18 cellular contexts compared by ENCODE assay signal in the genomic region with DNA sequence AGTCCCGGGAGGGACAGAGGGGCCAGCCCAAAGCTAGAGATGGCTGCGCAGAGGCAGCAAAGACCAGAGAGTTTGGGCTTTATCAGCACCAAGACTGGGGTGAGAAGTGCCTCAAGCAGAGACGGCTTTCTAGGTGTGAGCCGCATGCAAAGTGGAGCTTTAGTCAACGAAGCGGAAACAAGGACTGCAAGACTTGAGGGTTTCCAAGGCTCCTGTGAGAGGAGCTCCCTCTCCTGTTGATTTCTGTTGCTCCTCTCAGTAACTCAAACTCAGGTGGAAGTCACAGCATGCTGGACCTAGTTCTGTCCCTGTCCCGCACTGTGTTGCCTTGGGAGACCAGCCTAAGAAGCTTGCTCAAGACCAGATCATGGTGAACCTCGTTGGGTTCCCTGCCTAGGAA.
DNase-seq lines count a peak whose midpoint lies in the region; ATAC-seq, FAIRE-seq and TF ChIP-seq lines count a peak whose summit lies in the region.
"Had no signal": no experiment of that assay in that cellular context is flagged by ENCODE, and none has a peak within 500 bp of the region (broad histone marks: within the 10 kb centered on the region; RNA-seq: fewer than 3 reads in every experiment).

No MANE protein-coding gene starts in this region.

- no peaks in the 10 kb centered on the region for H3K9me3 Mint-ChIP-seq in activated naive CD8-positive, alpha-beta T cell treated with anti-CD3 and anti-CD28 coated beads, Interleukin-2, amount 10 ng/mL, durations not matched to agents 7 days and 5 days
- no peaks in the 10 kb centered on the region for H3K9me3 Mint-ChIP-seq in activated naive CD8-positive, alpha-beta T cell treated with anti-CD3 and anti-CD28 coated beads for 36 hours
- no peaks in the 10 kb centered on the region for H3K9me3 Mint-ChIP-seq in astrocyte (ENCODE audit: unreplicated experiment)
- no peaks in the 10 kb centered on the region for H3K9me3 Mint-ChIP-seq in activated T-cell treated with anti-CD3 and anti-CD28 coated beads, Interleukin-2, amount 50 U/mL, for 4 hours
- H3K9me3 Mint-ChIP-seq: CD4-positive, alpha-beta T cell; HFFc6 had no signal

- H4K8ac ChIP-seq in mesendoderm (ENCODE audit: low read depth, low read length) (no peak overlapping the region), mesenchymal stem cell (ENCODE audit: low read length) (no peak overlapping the region)

- H3K27ac Mint-ChIP-seq in activated naive CD8-positive, alpha-beta T cell treated with anti-CD3 and anti-CD28 coated beads, Interleukin-2, amount 10 ng/mL, durations not matched to agents 7 days and 5 days, result peak overlapping the region; percentile 46
- H3K27ac Mint-ChIP-seq in activated naive CD8-positive, alpha-beta T cell treated with anti-CD3 and anti-CD28 coated beads for 36 hours, result no peak overlapping the region
- H3K27ac Mint-ChIP-seq in astrocyte (ENCODE audit: unreplicated experiment), result peak overlapping the region; percentile 56
- H3K27ac Mint-ChIP-seq: B cell; CD4-positive, alpha-beta T cell; HFFc6 had no signal

- H2BK12ac ChIP-seq in mesenchymal stem cell (ENCODE audit: low read length in 2 of 2), result no peak overlapping the region

- no peak overlapping the region for H3K14ac ChIP-seq in mesenchymal stem cell (ENCODE audit: low read length in 2 of 2)

- H3K9ac ChIP-seq in astrocyte (ENCODE audit: low read length) (no peak overlapping the region), mesendoderm (ENCODE audit: low read length) (no peak overlapping the region), mesenchymal stem cell (ENCODE audit: low read length) (no peak overlapping the region)

- POLR2A ChIA-PET in activated naive CD8-positive, alpha-beta T cell treated with anti-CD3 and anti-CD28 coated beads, Interleukin-2, amount 10 ng/mL, durations not matched to agents 7 days and 5 days (lab: Charles Lee), result no interaction called here

- TF ChIP-seq CTCF in astrocyte (IDR thresholded peaks at IDR 0.05; ENCODE audit: insufficient read depth, low read depth, low read length), result no peak

- no peak overlapping the region for H2BK15ac ChIP-seq in mesendoderm (replicated peaks; ENCODE audit: low read depth)
- H2BK15ac ChIP-seq in mesenchymal stem cell (ENCODE audit: low read depth, poor library complexity, severe bottlenecking), result no peak overlapping the region

- H2AK5ac ChIP-seq in mesendoderm (ENCODE audit: low read length) (no peak overlapping the region), mesenchymal stem cell (ENCODE audit: low read length, severe bottlenecking) (no peak overlapping the region)

- no peak for FAIRE-seq in astrocyte (lab: Jason Lieb, UNC)
- FAIRE-seq: GM12878, GM18507, HepG2, HTR-8/SVneo had no signal

- H3K27me3 Mint-ChIP-seq in activated naive CD8-positive, alpha-beta T cell treated with anti-CD3 and anti-CD28 coated beads, Interleukin-2, amount 10 ng/mL, durations not matched to agents 7 days and 5 days, result peaks cover 3% of the 10 kb centered on the region
- no peaks in the 10 kb centered on the region for H3K27me3 Mint-ChIP-seq in activated naive CD8-positive, alpha-beta T cell treated with anti-CD3 and anti-CD28 coated beads for 36 hours
- H3K27me3 Mint-ChIP-seq in astrocyte (ENCODE audit: low read depth, unreplicated experiment), result no peaks in the 10 kb centered on the region
- H3K27me3 Mint-ChIP-seq in activated T-cell treated with anti-CD3 and anti-CD28 coated beads, Interleukin-2, amount 50 U/mL, for 4 hours (ENCODE audit: low read depth), result no peaks in the 10 kb centered on the region
- H3K27me3 Mint-ChIP-seq: B cell; CD4-positive, alpha-beta T cell had no signal

- ATAC-seq in activated naive CD8-positive, alpha-beta T cell treated with anti-CD3 and anti-CD28 coated beads, Interleukin-2, amount 10 ng/mL, durations not matched to agents 7 days and 5 days (ENCODE audit: low read depth), result no peak
- ATAC-seq in activated T-cell treated with anti-CD3 and anti-CD28 coated beads, Interleukin-2, amount 50 U/mL, for 4 hours, result no peak
- no peak for ATAC-seq in HG02763 (IDR thresholded peaks at IDR 0.05; ENCODE audit: unreplicated experiment)
- ATAC-seq: GM12878, HepG2 had no signal

- no peaks in the 10 kb centered on the region for H3K4me1 Mint-ChIP-seq in activated naive CD8-positive, alpha-beta T cell treated with anti-CD3 and anti-CD28 coated beads, Interleukin-2, amount 10 ng/mL, durations not matched to agents 7 days and 5 days
- no peaks in the 10 kb centered on the region for H3K4me1 Mint-ChIP-seq in activated naive CD8-positive, alpha-beta T cell treated with anti-CD3 and anti-CD28 coated beads for 36 hours
- H3K4me1 Mint-ChIP-seq in astrocyte (ENCODE audit: low read depth, unreplicated experiment), result peaks cover 6% of the 10 kb centered on the region
- H3K4me1 Mint-ChIP-seq in activated T-cell treated with anti-CD3 and anti-CD28 coated beads, Interleukin-2, amount 50 U/mL, for 4 hours (ENCODE audit: low read depth), result no peaks in the 10 kb centered on the region
- H3K4me1 Mint-ChIP-seq: B cell had no signal

- no peaks in the 10 kb centered on the region for H3K27me3 ChIP-seq in astrocyte (ENCODE audit: insufficient read depth, low read length)
- H3K27me3 ChIP-seq in mesendoderm (ENCODE audit: insufficient read depth, low read length, poor library complexity), result no peaks in the 10 kb centered on the region
- H3K27me3 ChIP-seq in mesenchymal stem cell (ENCODE audit: control insufficient read depth in 1 of 2, insufficient read depth in 1 of 2, low read length in 2 of 2), result no peaks in the 10 kb centered on the region

- H3K27ac ChIP-seq in astrocyte (ENCODE audit: low read depth, low read length) (no peak overlapping the region), mesendoderm (ENCODE audit: low read depth, low read length) (no peak overlapping the region), mesenchymal stem cell (ENCODE audit: low read length, poor library complexity, severe bottlenecking) (no peak overlapping the region)

- H3K79me1 ChIP-seq in mesendoderm (ENCODE audit: low read length), result no peaks in the 10 kb centered on the region
- no peaks in the 10 kb centered on the region for H3K79me1 ChIP-seq in mesenchymal stem cell (replicated peaks; ENCODE audit: low read length, poor library complexity, severe bottlenecking)

- no peak overlapping the region for H4K91ac ChIP-seq in mesenchymal stem cell (ENCODE audit: low read length)

- no peak for DNase-seq in activated naive CD8-positive, alpha-beta T cell treated with anti-CD3 and anti-CD28 coated beads, Interleukin-2, amount 10 ng/mL, durations not matched to agents 7 days and 5 days
- no peak for DNase-seq in activated naive CD8-positive, alpha-beta T cell treated with anti-CD3 and anti-CD28 coated beads for 36 hours
- DNase-seq in astrocyte (ENCODE audit: low read depth) (no peak), mesendoderm (peak; percentile 69), mesenchymal stem cell (no peak)
- no peak for DNase-seq in activated T-cell treated with anti-CD3 and anti-CD28 coated beads, Interleukin-2, amount 50 U/mL, for 4 hours
- DNase-seq: C1 segment of cervical spinal cord; CD4-positive, alpha-beta T cell; DMS153; HCEC 1CT; HFFc6; KBM-7 had no signal

- H3K4me3 ChIP-seq in astrocyte (ENCODE audit: insufficient read depth, low read depth, low read length) (no peak overlapping the region), mesendoderm (ENCODE audit: low read length) (no peak overlapping the region), mesenchymal stem cell (ENCODE audit: insufficient read depth in 1 of 2, low read depth in 1 of 2, low read length in 2 of 2) (no peak overlapping the region)
- H3K4me3 ChIP-seq: GM12878 had no signal

- H3K79me2 ChIP-seq in astrocyte (ENCODE audit: insufficient read depth, low read length) (no peaks in the 10 kb centered on the region), mesendoderm (ENCODE audit: control insufficient read depth, insufficient read depth, low read length) (no peaks in the 10 kb centered on the region)

- no peak overlapping the region for H3K23ac ChIP-seq in mesendoderm (ENCODE audit: low read length)
- H3K23ac ChIP-seq in mesenchymal stem cell (ENCODE audit: low read length in 2 of 2), result no peak overlapping the region

- H3K36me3 Mint-ChIP-seq in activated naive CD8-positive, alpha-beta T cell treated with anti-CD3 and anti-CD28 coated beads, Interleukin-2, amount 10 ng/mL, durations not matched to agents 7 days and 5 days, result peaks cover 2% of the 10 kb centered on the region
- peaks cover 10% of the 10 kb centered on the region for H3K36me3 Mint-ChIP-seq in activated naive CD8-positive, alpha-beta T cell treated with anti-CD3 and anti-CD28 coated beads for 36 hours
- peaks cover 20% of the 10 kb centered on the region for H3K36me3 Mint-ChIP-seq in astrocyte (ENCODE audit: low read depth, unreplicated experiment)
- peaks cover 10% of the 10 kb centered on the region for H3K36me3 Mint-ChIP-seq in activated T-cell treated with anti-CD3 and anti-CD28 coated beads, Interleukin-2, amount 50 U/mL, for 4 hours (ENCODE audit: insufficient read depth)

- no CpG with 5 or more reads among the region's 8 CpGs for WGBS in mesendoderm (ENCODE audit: extremely low coverage, insufficient coverage, low lambda C conversion rate)
- 83% methylated on average over 8 of the region's 8 CpGs for WGBS in mesenchymal stem cell

- H2AFZ ChIP-seq in astrocyte (ENCODE audit: low read depth, low read length), result no peak overlapping the region
- H2AFZ ChIP-seq in mesenchymal stem cell (ENCODE audit: low read depth, low read length), result no peak overlapping the region

- H2BK5ac ChIP-seq in mesendoderm (ENCODE audit: low read length) (no peak overlapping the region), mesenchymal stem cell (ENCODE audit: low read depth, low read length, poor library complexity, severe bottlenecking) (no peak overlapping the region)

- H2BK120ac ChIP-seq in mesendoderm (ENCODE audit: low read depth, low read length), result no peak overlapping the region
- no peak overlapping the region for H2BK120ac ChIP-seq in mesenchymal stem cell (ENCODE audit: low read depth, low read length)

- no peak overlapping the region for H3K4me3 Mint-ChIP-seq in activated naive CD8-positive, alpha-beta T cell treated with anti-CD3 and anti-CD28 coated beads, Interleukin-2, amount 10 ng/mL, durations not matched to agents 7 days and 5 days
- no peak overlapping the region for H3K4me3 Mint-ChIP-seq in activated naive CD8-positive, alpha-beta T cell treated with anti-CD3 and anti-CD28 coated beads for 36 hours
- no peak overlapping the region for H3K4me3 Mint-ChIP-seq in astrocyte (ENCODE audit: unreplicated experiment)
- no peak overlapping the region for H3K4me3 Mint-ChIP-seq in activated T-cell treated with anti-CD3 and anti-CD28 coated beads, Interleukin-2, amount 50 U/mL, for 4 hours
- H3K4me3 Mint-ChIP-seq: B cell; CD4-positive, alpha-beta T cell; HFFc6 had no signal

- H3K9me3 ChIP-seq in astrocyte (ENCODE audit: insufficient read depth, low read depth, low read length) (no peaks in the 10 kb centered on the region), mesenchymal stem cell (ENCODE audit: control insufficient read depth, low read length) (no peaks in the 10 kb centered on the region)

- H3K4me1 ChIP-seq in astrocyte (ENCODE audit: insufficient read depth, low read length) (no peaks in the 10 kb centered on the region), mesendoderm (ENCODE audit: control insufficient read depth, low read depth, low read length) (no peaks in the 10 kb centered on the region), mesenchymal stem cell (ENCODE audit: control insufficient read depth, insufficient read depth, low read depth, low read length) (no peaks in the 10 kb centered on the region)

- H3K56ac ChIP-seq in mesendoderm (ENCODE audit: low read length), result no peak overlapping the region

- no peak overlapping the region for H3K4ac ChIP-seq in mesendoderm (ENCODE audit: low read depth, low read length)
- H3K4ac ChIP-seq in mesenchymal stem cell (ENCODE audit: low read depth in 1 of 2, low read length in 2 of 2), result no peak overlapping the region

- H3K36me3 ChIP-seq in astrocyte (ENCODE audit: insufficient read depth, low read length) (no peaks in the 10 kb centered on the region), mesendoderm (ENCODE audit: control insufficient read depth, insufficient read depth, low read length) (no peaks in the 10 kb centered on the region), mesenchymal stem cell (ENCODE audit: control insufficient read depth in 1 of 2, insufficient read depth in 2 of 2, low read depth in 1 of 2, low read length in 2 of 2) (peaks cover 11 to 16% of the 10 kb centered on the region in 2 experiments)

- H4K20me1 ChIP-seq in astrocyte (ENCODE audit: insufficient read depth, low read length), result no peaks in the 10 kb centered on the region

- H4K5ac ChIP-seq in mesendoderm (ENCODE audit: low read length), result no peak overlapping the region

- H3K18ac ChIP-seq in mesendoderm (ENCODE audit: low read length), result no peak overlapping the region
- H3K18ac ChIP-seq in mesenchymal stem cell (ENCODE audit: low read depth in 1 of 2, low read length in 2 of 2), result no peak overlapping the region

- H3K4me2 ChIP-seq in astrocyte (ENCODE audit: low read length) (no peak overlapping the region), mesendoderm (ENCODE audit: low read length) (no peak overlapping the region), mesenchymal stem cell (ENCODE audit: low read length, poor library complexity, severe bottlenecking) (no peak overlapping the region)
